ENCODE assay signal across 15 cellular contexts in genomic region chr10:112548535-112549276, GRCh38.
A peak's percentile ranks its signal among the peaks of the same experiment; 100 is the strongest.
DNase-seq lines count a peak whose midpoint lies in the region; ATAC-seq and TF ChIP-seq lines count a peak whose summit lies in the region.
"Had no signal": no experiment of that assay in that cellular context is flagged by ENCODE, and none has a peak within 500 bp of the region (broad histone marks: within the 10 kb centered on the region; RNA-seq: fewer than 3 reads in every experiment).

No MANE protein-coding gene starts in this region.

- POLR2A ChIA-PET in HCT116 (lab: Charles Lee): interaction anchor here (0.8 to 1.2 kb wide), 4 partner anchors 9 to 29 kb away, joined by 3 read pairs; no protein-coding TSS in a partner anchor

- no peak overlapping the region for H3K4me3 ChIP-seq in H7 (ENCODE audit: insufficient read depth, low read depth, low read length)
- peak overlapping the region in 1 of 2 experiments; percentile 23; a peak in 1 of 4 replicates for H3K4me3 ChIP-seq in HCT116 (replicated peaks in 1 of 2; ENCODE audit: low read depth in 1 of 2, low read length in 2 of 2)
- no peak overlapping the region for H3K4me3 ChIP-seq in mesenchymal stem cell (ENCODE audit: insufficient read depth in 1 of 2, low read depth in 1 of 2, low read length in 2 of 2)
- H3K4me3 ChIP-seq: GM23248 had no signal

- BruUV-seq in HCT116 (replicated peaks; lab: Mats Ljungman, UMichigan): TSS peak; percentile 97

- WGBS in mesenchymal stem cell: 98% methylated on average over 7 of the region's 8 CpGs

- H3K18ac ChIP-seq in mesenchymal stem cell (ENCODE audit: low read depth in 1 of 2, low read length in 2 of 2): no peak overlapping the region

- no peak overlapping the region for H2BK15ac ChIP-seq in mesenchymal stem cell (ENCODE audit: low read depth, poor library complexity, severe bottlenecking)

- no peak for TF ChIP-seq POLR2A in HCT116 (IDR thresholded peaks at IDR 0.05; ENCODE audit: borderline replicate concordance, extremely low read depth, insufficient read depth, insufficient read length)

- peaks cover 6% of the 10 kb centered on the region for H3K79me1 ChIP-seq in mesenchymal stem cell (replicated peaks; ENCODE audit: low read length, poor library complexity, severe bottlenecking)

- RAD21 ChIA-PET in HCT116 (lab: Charles Lee; ENCODE audit: low non-redundant PET in 1 of 2, low total read pairs in 2 of 2, uncharacterized antibody in 2 of 2, unreplicated experiment in 2 of 2): no interaction called here

- no peak overlapping the region for H2BK12ac ChIP-seq in mesenchymal stem cell (ENCODE audit: low read length in 2 of 2)

- peak; percentile 11; the same call in 1 of the 2 replicates for TF ChIP-seq RAD21 in HCT116 (IDR thresholded peaks at IDR 0.05; ENCODE audit: low read depth)

- H3K9me2 ChIP-seq in HCT116 (ENCODE audit: insufficient read depth): no peaks in the 10 kb centered on the region

- H3K4ac ChIP-seq in mesenchymal stem cell (ENCODE audit: low read depth in 1 of 2, low read length in 2 of 2): no peak overlapping the region

- H3K36me3 ChIP-seq in H7 (replicated peaks; ENCODE audit: control insufficient read depth, insufficient read depth, low read length) (no peaks in the 10 kb centered on the region), HCT116 (ENCODE audit: control insufficient read depth in 1 of 2, insufficient read depth in 2 of 2, low read length in 2 of 2) (peaks cover 0 to 17% of the 10 kb centered on the region in 2 experiments; a peak in 1 of 4 replicates), mesenchymal stem cell (ENCODE audit: control insufficient read depth in 1 of 2, insufficient read depth in 2 of 2, low read depth in 1 of 2, low read length in 2 of 2) (peaks cover 0 to 3% of the 10 kb centered on the region in 2 experiments)

- H3K27ac ChIP-seq in HCT116 (ENCODE audit: low read depth, low read length): peak overlapping the region; percentile 89
- no peak overlapping the region for H3K27ac ChIP-seq in mesenchymal stem cell (ENCODE audit: low read length, poor library complexity, severe bottlenecking)
- H3K27ac ChIP-seq: GM23248 had no signal

- ATAC-seq in HCT116 (peak; percentile 81), GM19452 (IDR thresholded peaks at IDR 0.05; ENCODE audit: unreplicated experiment) (no peak)
- no peak for ATAC-seq in stimulated activated naive B cell treated with anti-CD40 and anti-IgM and Interleukin-4, amounts not matched to agents 10 μg/mL and 1 μg/mL and 100 μg/mL, for 72 hours (replicated peaks)
- ATAC-seq: CD8-positive, alpha-beta T cell had no signal

- no peaks in the 10 kb centered on the region for H3K27me3 Mint-ChIP-seq in stimulated activated naive B cell treated with anti-CD40 and anti-IgM and Interleukin-4, amounts not matched to agents 10 μg/mL and 1 μg/mL and 100 μg/mL, for 72 hours
- H3K27me3 Mint-ChIP-seq: CD4-positive, CD25-positive, alpha-beta regulatory T cell had no signal

- no peaks in the 10 kb centered on the region for H4K20me1 ChIP-seq in HCT116 (ENCODE audit: insufficient read depth)

- peak; percentile 18 for DNase-seq in H7
- DNase-seq in HCT116 (ENCODE audit: low read depth, low spot score): no peak
- no peak for DNase-seq in mesenchymal stem cell
- DNase-seq in stimulated activated naive B cell treated with anti-CD40 and anti-IgM and Interleukin-4, amounts not matched to agents 10 μg/mL and 1 μg/mL and 100 μg/mL, for 72 hours: no peak
- no peak for DNase-seq in NCI-H1436 treated with DMSO at 0.1 percent for 48 hours (lab: John Stamatoyannopoulos, UW)
- no peak for DNase-seq in SW480 (ENCODE audit: low spot score)
- DNase-seq: C1 segment of cervical spinal cord; Caco-2; CD4-positive, CD25-positive, alpha-beta regulatory T cell; CD8-positive, alpha-beta T cell; DMS153; DND-41; GM23248; HFFc6 had no signal

- H2AK5ac ChIP-seq in mesenchymal stem cell (ENCODE audit: low read length, severe bottlenecking): no peak overlapping the region

- peaks cover 0 to 4% of the 10 kb centered on the region in 2 donors for H3K9me3 Mint-ChIP-seq in stimulated activated naive B cell treated with anti-CD40 and anti-IgM and Interleukin-4, amounts not matched to agents 10 μg/mL and 1 μg/mL and 100 μg/mL, for 72 hours
- H3K9me3 Mint-ChIP-seq: CD8-positive, alpha-beta T cell; HFFc6 had no signal

- H3K27me3 ChIP-seq in H7 (ENCODE audit: control insufficient read depth, insufficient read depth, low read length): no peaks in the 10 kb centered on the region
- no peaks in the 10 kb centered on the region for H3K27me3 ChIP-seq in HCT116 (ENCODE audit: insufficient read depth, low read length)
- no peaks in the 10 kb centered on the region for H3K27me3 ChIP-seq in mesenchymal stem cell (ENCODE audit: control insufficient read depth in 1 of 2, insufficient read depth in 1 of 2, low read length in 2 of 2)

- CTCF ChIA-PET in HCT116 (lab: Charles Lee): interaction anchor here (0.9 to 1.3 kb wide), 3 partner anchors 10 to 77 kb away, joined by 3 read pairs; no protein-coding TSS in a partner anchor

- H4K91ac ChIP-seq in mesenchymal stem cell (ENCODE audit: low read length): no peak overlapping the region

- no peak overlapping the region for H3K4me3 Mint-ChIP-seq in stimulated activated naive B cell treated with anti-CD40 and anti-IgM and Interleukin-4, amounts not matched to agents 10 μg/mL and 1 μg/mL and 100 μg/mL, for 72 hours
- H3K4me3 Mint-ChIP-seq: CD4-positive, CD25-positive, alpha-beta regulatory T cell; CD8-positive, alpha-beta T cell; HFFc6 had no signal

- H3K4me2 ChIP-seq in HCT116 (ENCODE audit: low read length) (peak overlapping the region; percentile 57), mesenchymal stem cell (ENCODE audit: low read length, poor library complexity, severe bottlenecking) (no peak overlapping the region)

- TF ChIP-seq CTCF in HCT116 (IDR thresholded peaks at IDR 0.05 in 2 of 3, conservative IDR thresholded peaks at IDR 0.05 in 1 of 3; ENCODE audit: borderline replicate concordance in 1 of 3, insufficient read depth in 1 of 3, low read depth in 2 of 3, low read length in 2 of 3): no peak

- peaks cover 15 to 31% of the 10 kb centered on the region in 2 donors for H3K4me1 Mint-ChIP-seq in stimulated activated naive B cell treated with anti-CD40 and anti-IgM and Interleukin-4, amounts not matched to agents 10 μg/mL and 1 μg/mL and 100 μg/mL, for 72 hours

- H3K14ac ChIP-seq in mesenchymal stem cell (ENCODE audit: low read length in 2 of 2): no peak overlapping the region

- H4K8ac ChIP-seq in mesenchymal stem cell (ENCODE audit: low read length): no peak overlapping the region

- H3K27ac Mint-ChIP-seq in stimulated activated naive B cell treated with anti-CD40 and anti-IgM and Interleukin-4, amounts not matched to agents 10 μg/mL and 1 μg/mL and 100 μg/mL, for 72 hours: peak overlapping the region; percentile 78
- H3K27ac Mint-ChIP-seq: CD4-positive, CD25-positive, alpha-beta regulatory T cell; CD8-positive, alpha-beta T cell; HFFc6 had no signal

- no peak overlapping the region for H2BK120ac ChIP-seq in mesenchymal stem cell (ENCODE audit: low read depth, low read length)

- H3K36me3 Mint-ChIP-seq in stimulated activated naive B cell treated with anti-CD40 and anti-IgM and Interleukin-4, amounts not matched to agents 10 μg/mL and 1 μg/mL and 100 μg/mL, for 72 hours: peaks cover 23 to 28% of the 10 kb centered on the region in 2 donors

- H2AFZ ChIP-seq in HCT116 (ENCODE audit: low read depth, low read length, poor library complexity, severe bottlenecking) (no peak overlapping the region), mesenchymal stem cell (ENCODE audit: low read depth, low read length) (peak overlapping the region; percentile 23)
- H2AFZ ChIP-seq: GM23248 had no signal

- H3K23ac ChIP-seq in mesenchymal stem cell (ENCODE audit: low read length in 2 of 2): no peak overlapping the region

- H2BK5ac ChIP-seq in mesenchymal stem cell (ENCODE audit: low read depth, low read length, poor library complexity, severe bottlenecking): no peak overlapping the region

- H3K4me1 ChIP-seq in HCT116 (ENCODE audit: control insufficient read depth in 1 of 2, insufficient read depth in 2 of 2, low read length in 2 of 2) (peaks cover 63 to 65% of the 10 kb centered on the region in 2 experiments), mesenchymal stem cell (ENCODE audit: control insufficient read depth, insufficient read depth, low read depth, low read length) (no peaks in the 10 kb centered on the region)
- H3K4me1 ChIP-seq: Caco-2 had no signal

- intact Hi-C loops in HCT116 (cut with micrococcal nuclease): no loop called here

- H3K9ac ChIP-seq in HCT116 (ENCODE audit: low read length): peak overlapping the region; percentile 34
- H3K9ac ChIP-seq in mesenchymal stem cell (ENCODE audit: low read length): no peak overlapping the region
- H3K9ac ChIP-seq: GM23248 had no signal

- H3K9me3 ChIP-seq in HCT116 (ENCODE audit: control insufficient read depth in 1 of 2, insufficient read depth in 1 of 2, low read depth in 1 of 2, low read length in 2 of 2): peaks cover 0 to 6% of the 10 kb centered on the region in 2 experiments; a peak in 1 of 4 replicates
- no peaks in the 10 kb centered on the region for H3K9me3 ChIP-seq in mesenchymal stem cell (ENCODE audit: control insufficient read depth, low read length)
- H3K9me3 ChIP-seq: Caco-2 had no signal

- H3K79me2 ChIP-seq in HCT116 (ENCODE audit: insufficient read depth, low read length): peaks cover 89% of the 10 kb centered on the region

TF ChIP-seq in HCT116, 20 proteins besides CTCF, POLR2A, EP300 and RAD21 (continues in another document):
- TF ChIP-seq ZNF274 (IDR thresholded peaks at IDR 0.05; ENCODE audit: low read depth, low read length) (no peak), FOSL1 (IDR thresholded peaks at IDR 0.05; ENCODE audit: low read depth) (peak; percentile 76), SP1 (IDR thresholded peaks at IDR 0.05; ENCODE audit: low read depth) (peak; percentile 50; the same call in 1 of the 2 replicates), SRF (IDR thresholded peaks at IDR 0.05; ENCODE audit: low read depth) (no peak), CEBPB (IDR thresholded peaks at IDR 0.05; ENCODE audit: low read depth) (no peak)
- TF ChIP-seq, protein P1, sequence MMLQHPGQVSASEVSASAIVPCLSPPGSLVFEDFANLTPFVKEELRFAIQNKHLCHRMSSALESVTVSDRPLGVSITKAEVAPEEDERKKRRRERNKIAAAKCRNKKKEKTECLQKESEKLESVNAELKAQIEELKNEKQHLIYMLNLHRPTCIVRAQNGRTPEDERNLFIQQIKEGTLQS (IDR thresholded peaks at IDR 0.05): no peak; the same call in 1 of the 2 replicates
